8 cellular contexts compared by ENCODE assay signal in the genomic region with DNA sequence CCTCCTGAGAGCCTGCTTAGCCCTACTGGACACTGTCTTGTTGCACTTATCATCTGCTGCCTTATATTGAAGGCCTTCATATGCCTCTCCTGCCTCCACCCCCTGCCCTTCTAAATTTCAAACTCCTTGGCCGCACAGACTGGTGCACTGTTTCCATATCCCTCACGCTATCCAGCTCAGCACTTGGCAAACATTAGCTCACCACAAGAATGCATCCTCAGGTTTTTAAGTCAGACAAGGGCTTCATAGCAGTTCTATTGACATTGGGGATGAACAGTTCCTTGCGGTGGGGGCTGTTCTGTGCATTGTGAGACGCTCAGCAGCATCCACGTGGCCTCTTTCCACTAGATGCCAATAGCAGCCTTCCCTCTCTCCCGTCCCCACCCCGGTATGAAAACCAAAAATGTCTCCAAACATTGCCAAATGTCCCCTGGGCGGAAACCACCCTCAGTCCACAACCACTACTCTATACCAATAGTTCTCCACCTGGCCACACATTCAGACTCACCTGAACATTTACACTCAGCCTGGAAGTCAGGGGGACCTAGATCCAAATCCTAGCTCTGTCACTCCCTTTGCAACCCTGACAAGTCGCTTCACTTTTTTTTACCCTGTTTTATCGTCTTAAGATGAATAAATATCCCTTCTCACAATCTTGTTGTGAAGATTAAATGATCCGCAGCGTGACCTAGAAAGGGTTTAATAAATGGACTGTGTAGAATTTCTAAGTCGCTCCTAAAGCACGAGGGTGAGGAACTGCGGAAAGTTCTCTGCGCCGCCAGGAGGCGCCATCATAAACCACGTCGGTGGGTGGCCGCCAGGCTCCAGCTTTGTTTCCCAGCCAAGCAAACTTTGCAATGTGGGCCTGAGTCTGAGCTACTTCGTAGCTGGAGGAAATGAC. TPM values are rescaled to one million over a fixed set of nuclear protein-coding genes. Genes with fewer than 3 reads are reported as not detected.
DNase-seq lines count a peak whose midpoint lies in the region; ATAC-seq and TF ChIP-seq lines count a peak whose summit lies in the region.

No MANE protein-coding gene starts in this region.

- no peak for ATAC-seq in HG02759 (IDR thresholded peaks at IDR 0.05; ENCODE audit: unreplicated experiment)

- no peaks in the 10 kb centered on the region for H3F3A ChIP-seq in OCI-LY1 (ENCODE audit: insufficient read depth, low read length)

- WGBS in spleen, 5 donors: 27 to 34% (median 32%) methylated on average over 22 of the region's 22 CpGs

- TF ChIP-seq CTCF in A673 (conservative IDR thresholded peaks at IDR 0.05; ENCODE audit: low read depth, low read length) (peak; percentile 93), GM13976 (IDR thresholded peaks at IDR 0.05; ENCODE audit: borderline replicate concordance, control extremely low read depth, extremely low read depth, insufficient read depth, missing control alignments) (peak; percentile 68), OCI-LY1 (IDR thresholded peaks at IDR 0.05; ENCODE audit: low read length) (peak; percentile 92), spleen (IDR thresholded peaks at IDR 0.05 in 8 of 11, conservative IDR thresholded peaks at IDR 0.05 in 3 of 11) (peak; percentile 26 to 85 (median 62))

- H3K9ac ChIP-seq in OCI-LY1 (ENCODE audit: low read length): no peak overlapping the region

- H3K79me2 ChIP-seq in OCI-LY1 (ENCODE audit: insufficient read depth, low read length): no peaks in the 10 kb centered on the region

- no peak for TF ChIP-seq POLR2A in spleen (IDR thresholded peaks at IDR 0.05)

- no peaks in the 10 kb centered on the region for H4K20me1 ChIP-seq in OCI-LY1 (ENCODE audit: insufficient read depth, low read length)

- H3K9me3 ChIP-seq in A673 (ENCODE audit: low read depth, low read length, poor library complexity, severe bottlenecking) (no peaks in the 10 kb centered on the region), OCI-LY1 (ENCODE audit: low read length) (no peaks in the 10 kb centered on the region), spleen (no peaks in the 10 kb centered on the region)

- H3K27me3 ChIP-seq in A673 (replicated peaks; ENCODE audit: insufficient read depth, low read depth, low read length, poor library complexity) (no peaks in the 10 kb centered on the region), OCI-LY1 (ENCODE audit: insufficient read depth, low read length) (peaks cover 2% of the 10 kb centered on the region; the same call in 1 of the 2 replicates), spleen (replicated peaks in 1 of 7) (peaks cover 0 to 68% (median 8%) of the 10 kb centered on the region in 7 donors)

- H3K4me2 ChIP-seq in OCI-LY1 (ENCODE audit: low read length): no peak overlapping the region

- H3K27ac ChIP-seq in A673 (ENCODE audit: low read depth, low read length, poor library complexity, severe bottlenecking): no peak overlapping the region
- no peak overlapping the region for H3K27ac ChIP-seq in OCI-LY1 (ENCODE audit: low read depth, low read length, poor library complexity, severe bottlenecking)
- H3K27ac ChIP-seq in spleen: no peak overlapping the region

- H3K9me2 ChIP-seq in OCI-LY1 (ENCODE audit: low read depth, low read length): no peaks in the 10 kb centered on the region

- no peak overlapping the region for H3K4me3 ChIP-seq in A673 (ENCODE audit: low read depth, low read length, poor library complexity, severe bottlenecking)
- no peak overlapping the region for H3K4me3 ChIP-seq in OCI-LY1 (ENCODE audit: low read depth, low read length, poor library complexity, severe bottlenecking)
- H3K4me3 ChIP-seq in spleen: no peak overlapping the region

- DNase-seq in A673 (ENCODE audit: low spot score) (peak; percentile 79), GM13976 (ENCODE audit: low spot score) (peak; percentile 62), head of caudate nucleus (peak in 39 of 42 donors; percentile 10 to 70 (median 47)), spleen (peak; percentile 90), COLO668 (lab: John Stamatoyannopoulos, UW; ENCODE audit: unreplicated experiment) (no peak)
- peak; percentile 13 for DNase-seq in activated effector memory CD4-positive, alpha-beta T cell treated with Interleukin-2 at 50 U/mL for 16 hours

- intact Hi-C loops in A673 (cut with micrococcal nuclease; ENCODE audit: unreplicated experiment) (loop anchor here (10.0 kb wide), 1 partner anchor 162 kb away; a partner anchor contains a TSS), head of caudate nucleus (cut with DNase I) (no loop called here), spleen (cut with DNase I; ENCODE audit: low total_unique reads) (no loop called here)

- no TSS peak for BruUV-seq in A673 (replicated peaks; lab: Mats Ljungman, UMichigan)

- CTCF ChIA-PET in A673 (lab: Charles Lee): interaction anchor here (0.6 to 2.0 kb wide), 9 partner anchors 13 to 611 kb away, joined by 3 to 17 read pairs (median 5); a partner anchor contains a TSS

- no peaks in the 10 kb centered on the region for H3K4me1 ChIP-seq in A673 (ENCODE audit: insufficient read depth, low read length, poor library complexity, severe bottlenecking)
- no peaks in the 10 kb centered on the region for H3K4me1 ChIP-seq in OCI-LY1 (ENCODE audit: insufficient read depth, low read length, severe bottlenecking)
- H3K4me1 ChIP-seq in spleen: peaks cover 0 to 33% (median 8%) of the 10 kb centered on the region in 6 donors

- H2AFZ ChIP-seq in OCI-LY1 (ENCODE audit: low read length): no peak overlapping the region

- in situ Hi-C loops in GM13976 (cut with MboI; ENCODE audit: low sequenced_read_pairs, unreplicated experiment): no loop called here

- H3K36me3 ChIP-seq in A673 (ENCODE audit: insufficient read depth, low read length, poor library complexity, severe bottlenecking) (no peaks in the 10 kb centered on the region), OCI-LY1 (ENCODE audit: insufficient read depth, low read length) (no peaks in the 10 kb centered on the region), spleen (no peaks in the 10 kb centered on the region)

- POLR2A ChIA-PET in A673 (lab: Charles Lee; ENCODE audit: low non-redundant PET): no interaction called here

RNA-seq across cellular contexts. Expression of a gene that starts 3.6 kb away (rescaled TPM):
- total RNA-seq in A673 (2021) (not detected in 2 replicates), spleen (10 to 100 TPM in 5 of 7 donors, 1 to 10 TPM in 2; 3.8 to 31.9 (median 13.5) TPM)
- 1 to 10 TPM in 2 of 3 donors, under 1 TPM in 1; 0.55 to 4.0 (median 1.6) TPM for polyA plus RNA-seq in spleen

RNA-seq across cellular contexts. Expression of a gene that starts 37.4 kb away (rescaled TPM):
- total RNA-seq in A673 (2021): 2.1 and 2.4 TPM in 2 replicates
- 10 to 100 TPM in 1 of 7 donors, 1 to 10 TPM in 5, under 1 TPM in 1; 0.88 to 14.8 (median 2.4) TPM for total RNA-seq in spleen
- polyA plus RNA-seq in spleen: under 1 TPM; 0.27 to 0.48 (median 0.45) TPM

RNA-seq across cellular contexts. Expression of a gene that starts 51.7 kb away (rescaled TPM):
- total RNA-seq in A673 (2021) (not detected in 2 replicates), spleen (not detected)
- under 1 TPM in 1 of 3 donors, not detected in 2; 0.04 TPM for polyA plus RNA-seq in spleen

RNA-seq across cellular contexts. Expression of a gene that starts 52.1 kb away (rescaled TPM):
- total RNA-seq in A673 (2021) (not detected in 2 replicates), spleen (not detected)
- polyA plus RNA-seq in spleen: not detected
